ENCODE assay signal across 18 cellular contexts in genomic region chr19:4710281-4710600, GRCh38. TPM values are rescaled to one million over a fixed set of nuclear protein-coding genes. Genes with fewer than 3 reads are reported as not detected.
A peak's percentile ranks its signal among the peaks of the same experiment; 100 is the strongest.
DNase-seq lines count a peak whose midpoint lies in the region; ATAC-seq and TF ChIP-seq lines count a peak whose summit lies in the region.
"Had no signal": no experiment of that assay in that cellular context is flagged by ENCODE, and none has a peak within 500 bp of the region (broad histone marks: within the 10 kb centered on the region; RNA-seq: fewer than 3 reads in every experiment).

No MANE protein-coding gene starts in this region.

- H3K4me3 Mint-ChIP-seq in osteocyte (ENCODE audit: unreplicated experiment), result no peak overlapping the region

- H3K27me3 ChIP-seq in left ventricle myocardium inferior (ENCODE audit: low read depth), result no peaks in the 10 kb centered on the region
- H3K27me3 ChIP-seq in esophagus muscularis mucosa, result no peaks in the 10 kb centered on the region
- H3K27me3 ChIP-seq in vagina, result no peaks in the 10 kb centered on the region
- H3K27me3 ChIP-seq: hepatocyte had no signal

- H3K9me3 Mint-ChIP-seq in osteocyte (ENCODE audit: unreplicated experiment), result no peaks in the 10 kb centered on the region
- H3K9me3 Mint-ChIP-seq: central memory CD8-positive, alpha-beta T cell had no signal

- H3K36me3 ChIP-seq in left ventricle myocardium inferior, result peaks cover 59% of the 10 kb centered on the region
- peaks cover 20 to 69% (median 63%) of the 10 kb centered on the region in 4 donors for H3K36me3 ChIP-seq in esophagus muscularis mucosa
- peaks cover 0 to 39% of the 10 kb centered on the region in 2 donors for H3K36me3 ChIP-seq in vagina

- TF ChIP-seq POLR2A in esophagus muscularis mucosa (IDR thresholded peaks at IDR 0.05; ENCODE audit: low read depth) (no peak), vagina (IDR thresholded peaks at IDR 0.05) (no peak)

- TF ChIP-seq CTCF in left ventricle myocardium inferior (IDR thresholded peaks at IDR 0.05; ENCODE audit: borderline replicate concordance) (no peak), esophagus muscularis mucosa (IDR thresholded peaks at IDR 0.05) (no peak), osteocyte (IDR thresholded peaks at IDR 0.05) (no peak), vagina (IDR thresholded peaks at IDR 0.05) (no peak)

- peak overlapping the region; percentile 38 for H3K27ac Mint-ChIP-seq in osteocyte (ENCODE audit: unreplicated experiment)

- no peak overlapping the region for H3K4me3 ChIP-seq in left ventricle myocardium inferior
- H3K4me3 ChIP-seq in esophagus muscularis mucosa, result no peak overlapping the region
- H3K4me3 ChIP-seq in vagina, result no peak overlapping the region
- H3K4me3 ChIP-seq: hepatocyte, SK-N-MC had no signal

- no peak for ATAC-seq in Right ventricle myocardium superior (ENCODE audit: poor library complexity)
- no peak for ATAC-seq in GM18520 (IDR thresholded peaks at IDR 0.05; ENCODE audit: unreplicated experiment)
- ATAC-seq in HG02938 (IDR thresholded peaks at IDR 0.05; ENCODE audit: unreplicated experiment), result no peak

- no peak for DNase-seq in left ventricle myocardium inferior
- DNase-seq in Right ventricle myocardium superior, result no peak
- DNase-seq in esophagus muscularis mucosa (ENCODE audit: extremely low spot score), result no peak
- DNase-seq in osteocyte (ENCODE audit: extremely low spot score, unreplicated experiment), result no peak
- DNase-seq in vagina (ENCODE audit: extremely low spot score in 2 of 2), result no peak
- DNase-seq in GF-D8 (lab: John Stamatoyannopoulos, UW), result no peak
- DNase-seq: activated CD8-positive, alpha-beta memory T cell treated with anti-CD3 and anti-CD28 coated beads, Interleukin-2, amount 50 U/mL, for 48 hours; activated gamma-delta T cell treated with Interleukin-2 at 50 U/mL for 16 hours; amniotic stem cell; DMS153; effector CD4-positive, alpha-beta T cell; NCI-H1105; OCI-M1 had no signal

- H3K36me3 Mint-ChIP-seq in osteocyte (ENCODE audit: unreplicated experiment), result peaks cover 26% of the 10 kb centered on the region

- H3K4me1 ChIP-seq in left ventricle myocardium inferior (peaks cover 84% of the 10 kb centered on the region), esophagus muscularis mucosa (peaks cover 55 to 73% (median 59%) of the 10 kb centered on the region in 4 donors), vagina (peaks cover 52% of the 10 kb centered on the region)

- no peak for TF ChIP-seq EP300 in esophagus muscularis mucosa (IDR thresholded peaks at IDR 0.05)

- H3K27ac ChIP-seq in left ventricle myocardium inferior (replicated peaks) (peak overlapping the region; percentile 93), esophagus muscularis mucosa (replicated peaks in 1 of 4) (peak overlapping the region; percentile 29 to 74 (median 33)), vagina (peak overlapping the region; percentile 34)
- H3K27ac ChIP-seq: hepatocyte, SK-N-MC had no signal

- intact Hi-C loops in left ventricle myocardium inferior (cut with micrococcal nuclease) (no loop called here), Right ventricle myocardium superior (cut with DNase I) (no loop called here), esophagus muscularis mucosa (cut with DNase I) (no loop called here), vagina (cut with DNase I) (no loop called here)

- peaks cover 57% of the 10 kb centered on the region for H3K4me1 Mint-ChIP-seq in osteocyte (ENCODE audit: unreplicated experiment)

- no peaks in the 10 kb centered on the region for H3K27me3 Mint-ChIP-seq in osteocyte (ENCODE audit: unreplicated experiment)
- H3K27me3 Mint-ChIP-seq: central memory CD8-positive, alpha-beta T cell had no signal

- 89% methylated on average over 14 of the region's 16 CpGs for WGBS in esophagus muscularis mucosa

- no peaks in the 10 kb centered on the region for H3K9me3 ChIP-seq in left ventricle myocardium inferior (replicated peaks)
- H3K9me3 ChIP-seq in esophagus muscularis mucosa, result no peaks in the 10 kb centered on the region
- H3K9me3 ChIP-seq in vagina, result no peaks in the 10 kb centered on the region

RNA-seq across cellular contexts. Expression of gene DPP9, which starts 13.4 kb away (rescaled TPM):
- total RNA-seq in left ventricle myocardium inferior, result 52.5 TPM
- total RNA-seq in Right ventricle myocardium superior, result 54.0 TPM
- 100 to 1,000 TPM in 1 of 4 donors, 10 to 100 TPM in 3; 42.4 to 106 (median 56.0) TPM for total RNA-seq in esophagus muscularis mucosa
- total RNA-seq in osteocyte, result 45.6 and 54.8 TPM in 2 replicates
- 53.8 TPM for total RNA-seq in vagina

RNA-seq across cellular contexts. Expression of gene MYDGF, which starts 40.1 kb away (rescaled TPM):
- 26.3 TPM for total RNA-seq in left ventricle myocardium inferior
- 23.2 TPM for total RNA-seq in Right ventricle myocardium superior
- 10 to 100 TPM; 22.8 to 59.2 (median 42.8) TPM for total RNA-seq in esophagus muscularis mucosa
- 95.4 and 103 TPM in 2 replicates for total RNA-seq in osteocyte
- total RNA-seq in vagina, result 33.4 TPM

Comparison
In these comparisons a context has a peak if more than half of its experiments do, and no peak if none do; other contexts are left out.
1. H3K27ac ChIP-seq: peak in every context shown above with its lines; median percentile 93 in left ventricle myocardium inferior; 34 in vagina; 33 in esophagus muscularis mucosa.